8 cellular contexts compared by ENCODE assay signal in genomic region chr16:56424404-56424765, GRCh38. TPM values are rescaled to one million over a fixed set of nuclear protein-coding genes. Genes with fewer than 3 reads are reported as not detected.
DNase-seq lines count a peak whose midpoint lies in the region; ATAC-seq, FAIRE-seq and TF ChIP-seq lines count a peak whose summit lies in the region.

No MANE protein-coding gene starts in this region.

- DNase-seq in H7 (no peak), SW480 (ENCODE audit: low spot score) (peak; percentile 11), foreskin fibroblast (peak in 1 of 2 donors; percentile 36), pancreas (peak in 1 of 6 donors; percentile 21), NCI-H1092 (lab: John Stamatoyannopoulos, UW) (no peak), GM10248 (ENCODE audit: extremely low spot score) (no peak)
- no peak for DNase-seq in stimulated activated CD4-positive, alpha-beta T cell treated with anti-CD3 and anti-CD28 coated beads, Interleukin-1b, Interleukin-23, amount 100 ng/mL, for 48 hours

- H3K27ac ChIP-seq in pancreas = peak overlapping the region in 2 of 4 donors; percentile 70 to 80

- peak; percentile 4 to 26 (median 6) for ATAC-seq in pancreas
- ATAC-seq in HG03280 (IDR thresholded peaks at IDR 0.05; ENCODE audit: unreplicated experiment) = no peak

- H3K4me3 ChIP-seq in H7 (ENCODE audit: insufficient read depth, low read depth, low read length) = peak overlapping the region; percentile 82
- H3K4me3 ChIP-seq in foreskin fibroblast (ENCODE audit: low read depth in 1 of 2, low read length in 2 of 2) = peak overlapping the region; percentile 69 to 71
- H3K4me3 ChIP-seq in pancreas = peak overlapping the region; percentile 93 to 99 (median 96)

- WGBS in pancreas, 2 donors = 0 to 3% methylated on average over 16 of the region's 16 CpGs

- FAIRE-seq in pancreas (lab: Jason Lieb, UNC) = no peak

- no peaks in the 10 kb centered on the region; the same call in 1 of the 2 replicates for H3K36me3 ChIP-seq in H7 (replicated peaks; ENCODE audit: control insufficient read depth, insufficient read depth, low read length)
- H3K36me3 ChIP-seq in pancreas = no peaks in the 10 kb centered on the region

- no peaks in the 10 kb centered on the region for H3K9me3 ChIP-seq in pancreas

- H3K4me1 ChIP-seq in pancreas = peaks cover 21 to 36% (median 23%) of the 10 kb centered on the region in 3 donors

- H3K27me3 ChIP-seq in H7 (ENCODE audit: control insufficient read depth, insufficient read depth, low read length) (peaks cover 1% of the 10 kb centered on the region; the same call in 1 of the 2 replicates), pancreas (no peaks in the 10 kb centered on the region)

- TF ChIP-seq CTCF in foreskin fibroblast (IDR thresholded peaks at IDR 0.05; ENCODE audit: low read depth, low read length) (no peak), pancreas (IDR thresholded peaks at IDR 0.05) (no peak), GM10248 (IDR thresholded peaks at IDR 0.05; ENCODE audit: control extremely low read depth, extremely low read depth, low read depth, missing control alignments) (no peak)

- intact Hi-C loops in pancreas (cut with DNase I) = no loop called here

- POLR2A ChIA-PET in GM10248 (lab: Yijun Ruan, JAX) = no interaction called here

- CTCF ChIA-PET in GM10248 (lab: Yijun Ruan, JAX) = no interaction called here

RNA-seq across cellular contexts. Expression of gene AMFR, which starts 1.0 kb away (rescaled TPM):
- total RNA-seq in H7 (2014; rRNA removed; shearing (Covaris generic)) = 83.1 and 91.1 TPM in 2 replicates
- total RNA-seq in pancreas = 10 to 100 TPM; 43.9 to 64.2 (median 52.8) TPM
- 10 to 100 TPM; 29.2 to 37.4 TPM for polyA plus RNA-seq in pancreas

RNA-seq across cellular contexts. Expression of gene NUDT21, which starts 26.7 kb away (rescaled TPM):
- total RNA-seq in H7 (2014; rRNA removed; shearing (Covaris generic)) = 158 and 160 TPM in 2 replicates
- 10 to 100 TPM; 36.1 to 57.6 (median 49.6) TPM for total RNA-seq in pancreas
- polyA plus RNA-seq in pancreas = 10 to 100 TPM in 1 of 2 donors, 1 to 10 TPM in 1; 7.9 to 17.8 TPM

RNA-seq across cellular contexts. Expression of gene OGFOD1, which starts 27.0 kb away (rescaled TPM):
- 70.2 and 74.1 TPM in 2 replicates for total RNA-seq in H7 (2014; rRNA removed; shearing (Covaris generic))
- 10 to 100 TPM in 4 of 6 donors, 1 to 10 TPM in 2; 5.9 to 14.0 (median 11.7) TPM for total RNA-seq in pancreas
- polyA plus RNA-seq in pancreas = 1 to 10 TPM; 3.2 to 6.6 TPM
